In genomic region chr7:49773082-49773938, GRCh38 we compare ENCODE assay signal across 9 cellular contexts. TPM values are rescaled to one million over a fixed set of nuclear protein-coding genes. Genes with fewer than 3 reads are reported as not detected.
DNase-seq lines count a peak whose midpoint lies in the region; ATAC-seq and TF ChIP-seq lines count a peak whose summit lies in the region.
"Had no signal": no experiment of that assay in that cellular context is flagged by ENCODE, and none has a peak within 500 bp of the region (broad histone marks: within the 10 kb centered on the region; RNA-seq: fewer than 3 reads in every experiment).

Gene VWC2, plus strand, starts transcription at chr7:49773638. Its CDS starts 1,798 bp downstream, at chr7:49775436.

- TF ChIP-seq CTCF in colonic mucosa (IDR thresholded peaks at IDR 0.05) (no peak), upper lobe of left lung (IDR thresholded peaks at IDR 0.05) (no peak)

- H3K27ac ChIP-seq in colonic mucosa = no peak within 1 kb of the TSS
- no peak within 1 kb of the TSS for H3K27ac ChIP-seq in mesendoderm (ENCODE audit: low read depth, low read length)
- H3K27ac ChIP-seq in upper lobe of left lung = peak within 1 kb of the TSS in 1 of 4 donors; percentile 64

- peaks cover 10% of the 10 kb centered on the region for H3K4me1 Mint-ChIP-seq in activated CD4-positive, alpha-beta T cell treated with anti-CD3 and anti-CD28 coated beads, Interleukin-2, amount 10 ng/mL, durations not matched to agents 7 days and 5 days
- peaks cover 0 to 5% of the 10 kb centered on the region in 2 donors for H3K4me1 Mint-ChIP-seq in effector memory CD8-positive, alpha-beta T cell (ENCODE audit: low read depth in 2 of 2)

- peaks cover 65% of the 10 kb centered on the region for H3K27me3 Mint-ChIP-seq in activated CD4-positive, alpha-beta T cell treated with anti-CD3 and anti-CD28 coated beads, Interleukin-2, amount 10 ng/mL, durations not matched to agents 7 days and 5 days
- peaks cover 9 to 54% of the 10 kb centered on the region in 2 donors for H3K27me3 Mint-ChIP-seq in effector memory CD8-positive, alpha-beta T cell

- H2AK5ac ChIP-seq in mesendoderm (ENCODE audit: low read length) = no peak within 1 kb of the TSS

- intact Hi-C loops in colonic mucosa (cut with DNase I) = no loop called here

- peaks cover 3% of the 10 kb centered on the region for H3K36me3 Mint-ChIP-seq in activated CD4-positive, alpha-beta T cell treated with anti-CD3 and anti-CD28 coated beads, Interleukin-2, amount 10 ng/mL, durations not matched to agents 7 days and 5 days (ENCODE audit: low read depth)
- H3K36me3 Mint-ChIP-seq in effector memory CD8-positive, alpha-beta T cell (ENCODE audit: insufficient read depth) = no peaks in the 10 kb centered on the region

- H3K79me1 ChIP-seq in mesendoderm (ENCODE audit: low read length) = no peaks in the 10 kb centered on the region

- H3K27me3 ChIP-seq in colonic mucosa (peaks cover 32% of the 10 kb centered on the region), mesendoderm (ENCODE audit: insufficient read depth, low read length, poor library complexity) (peaks cover 31% of the 10 kb centered on the region), upper lobe of left lung (peaks cover 0 to 27% (median 14%) of the 10 kb centered on the region in 4 donors)

- H3K79me2 ChIP-seq in mesendoderm (ENCODE audit: control insufficient read depth, insufficient read depth, low read length) = no peaks in the 10 kb centered on the region

- no peak within 1 kb of the TSS for H4K5ac ChIP-seq in mesendoderm (ENCODE audit: low read length)

- no peak for TF ChIP-seq EP300 in upper lobe of left lung (IDR thresholded peaks at IDR 0.05)

- no peak within 1 kb of the TSS for H3K27ac Mint-ChIP-seq in activated CD4-positive, alpha-beta T cell treated with anti-CD3 and anti-CD28 coated beads, Interleukin-2, amount 10 ng/mL, durations not matched to agents 7 days and 5 days
- H3K27ac Mint-ChIP-seq in effector memory CD8-positive, alpha-beta T cell = no peak within 1 kb of the TSS

- H3K9ac ChIP-seq in colonic mucosa (ENCODE audit: low read depth in 2 of 2, low read length in 2 of 2) (peak within 1 kb of the TSS in 1 of 2 donors; percentile 30), mesendoderm (ENCODE audit: low read length) (peak within 1 kb of the TSS; percentile 36)

- H3K9me3 ChIP-seq in colonic mucosa (no peaks in the 10 kb centered on the region), upper lobe of left lung (no peaks in the 10 kb centered on the region)

- no peak within 1 kb of the TSS for H2BK120ac ChIP-seq in mesendoderm (ENCODE audit: low read depth, low read length)

- CTCF ChIA-PET in activated CD4-positive, alpha-beta T cell treated with anti-CD3 and anti-CD28 coated beads, Interleukin-2, amount 10 ng/mL, durations not matched to agents 7 days and 5 days (lab: Charles Lee) = no interaction called here

- no peaks in the 10 kb centered on the region for H3K36me3 ChIP-seq in colonic mucosa
- H3K36me3 ChIP-seq in mesendoderm (ENCODE audit: control insufficient read depth, insufficient read depth, low read length) = no peaks in the 10 kb centered on the region
- H3K36me3 ChIP-seq in upper lobe of left lung = no peaks in the 10 kb centered on the region

- H3K4ac ChIP-seq in mesendoderm (ENCODE audit: low read depth, low read length) = no peak within 1 kb of the TSS

- H2BK15ac ChIP-seq in mesendoderm (replicated peaks; ENCODE audit: low read depth) = no peak within 1 kb of the TSS

- no peak within 1 kb of the TSS for H3K23ac ChIP-seq in mesendoderm (ENCODE audit: low read length)

- peak within 1 kb of the TSS; percentile 13 for H3K4me3 Mint-ChIP-seq in activated CD4-positive, alpha-beta T cell treated with anti-CD3 and anti-CD28 coated beads, Interleukin-2, amount 10 ng/mL, durations not matched to agents 7 days and 5 days
- H3K4me3 Mint-ChIP-seq in effector memory CD8-positive, alpha-beta T cell = no peak within 1 kb of the TSS

- WGBS in mesendoderm (ENCODE audit: extremely low coverage, insufficient coverage, low lambda C conversion rate) = no CpG with 5 or more reads among the region's 83 CpGs
- WGBS in upper lobe of left lung, 2 donors = 2% methylated on average over 26 to 45 of the region's 83 CpGs

- no peak within 1 kb of the TSS for H4K8ac ChIP-seq in mesendoderm (ENCODE audit: low read depth, low read length)

- TF ChIP-seq POLR2A in upper lobe of left lung (IDR thresholded peaks at IDR 0.05) = no peak

- H3K9me3 Mint-ChIP-seq in activated CD4-positive, alpha-beta T cell treated with anti-CD3 and anti-CD28 coated beads, Interleukin-2, amount 10 ng/mL, durations not matched to agents 7 days and 5 days = no peaks in the 10 kb centered on the region
- peaks cover 0 to 7% of the 10 kb centered on the region in 2 donors for H3K9me3 Mint-ChIP-seq in effector memory CD8-positive, alpha-beta T cell

- H3K56ac ChIP-seq in mesendoderm (ENCODE audit: low read length) = peak within 1 kb of the TSS; percentile 60

- DNase-seq in activated CD4-positive, alpha-beta T cell treated with anti-CD3 and anti-CD28 coated beads, Interleukin-2, amount 10 ng/mL, durations not matched to agents 7 days and 5 days = no peak
- no peak for DNase-seq in activated CD4-positive, alpha-beta T cell treated with anti-CD3 and anti-CD28 coated beads for 4 hours
- DNase-seq in colonic mucosa = no peak
- DNase-seq in mesendoderm = no peak
- peak in 1 of 2 donors; percentile 86 for DNase-seq in upper lobe of left lung
- DNase-seq in LoVo (ENCODE audit: low spot score) = no peak
- no peak for DNase-seq in effector memory CD8-positive, alpha-beta T cell
- DNase-seq: AML-193 had no signal

- ATAC-seq in upper lobe of left lung (ENCODE audit: low FRiP score in 2 of 2) (peak in 1 of 2 donors; percentile 42), HG02870 (IDR thresholded peaks at IDR 0.05; ENCODE audit: unreplicated experiment) (no peak)
- ATAC-seq in effector memory CD8-positive, alpha-beta T cell (replicated peaks) = no peak

- peak within 1 kb of the TSS; percentile 73 for H3K4me2 ChIP-seq in mesendoderm (ENCODE audit: low read length)

- H2BK5ac ChIP-seq in mesendoderm (ENCODE audit: low read length) = no peak within 1 kb of the TSS

- peak within 1 kb of the TSS; percentile 23 for H3K18ac ChIP-seq in mesendoderm (ENCODE audit: low read length)

- H3K4me3 ChIP-seq in colonic mucosa = peak within 1 kb of the TSS; percentile 45
- H3K4me3 ChIP-seq in mesendoderm (ENCODE audit: low read length) = peak within 1 kb of the TSS; percentile 17
- peak within 1 kb of the TSS; percentile 13 to 48 (median 42) for H3K4me3 ChIP-seq in upper lobe of left lung

- no peaks in the 10 kb centered on the region for H3K4me1 ChIP-seq in colonic mucosa
- H3K4me1 ChIP-seq in mesendoderm (ENCODE audit: control insufficient read depth, low read depth, low read length) = peaks cover 2% of the 10 kb centered on the region
- peaks cover 10 to 31% (median 18%) of the 10 kb centered on the region in 4 donors for H3K4me1 ChIP-seq in upper lobe of left lung

- POLR2A ChIA-PET in activated CD4-positive, alpha-beta T cell treated with anti-CD3 and anti-CD28 coated beads, Interleukin-2, amount 10 ng/mL, durations not matched to agents 7 days and 5 days (lab: Charles Lee) = no interaction called here

RNA-seq across cellular contexts. Expression of gene VWC2, which starts in this region (rescaled TPM):
- not detected for total RNA-seq in activated CD4-positive, alpha-beta T cell treated with anti-CD3 and anti-CD28 coated beads, Interleukin-2, amount 10 ng/mL, durations not matched to agents 7 days and 5 days
- total RNA-seq in colonic mucosa = under 1 TPM; 0.08 to 0.10 TPM
- polyA plus RNA-seq in mesendoderm (2013, experiment 1 of 2) = 0.06 TPM
- polyA plus RNA-seq in mesendoderm (2013, experiment 2 of 2) = 0.04 TPM
- total RNA-seq in upper lobe of left lung = under 1 TPM in 4 of 6 donors, not detected in 2; 0.09 to 0.20 (median 0.13) TPM
